ENCODE assay signal across 8 cellular contexts in genomic region chr4:184473515-184474260, GRCh38. TPM values are rescaled to one million over a fixed set of nuclear protein-coding genes. Genes with fewer than 3 reads are reported as not detected.
DNase-seq lines count a peak whose midpoint lies in the region; ATAC-seq and TF ChIP-seq lines count a peak whose summit lies in the region.

No MANE protein-coding gene starts in this region.

- CTCF ChIA-PET in A673 (lab: Charles Lee), result interaction anchor here (1.0 kb wide), 1 partner anchor 209 kb away, joined by 4 read pairs; no protein-coding TSS in a partner anchor

- TF ChIP-seq CTCF in A673 (conservative IDR thresholded peaks at IDR 0.05; ENCODE audit: low read depth, low read length) (no peak), lower lobe of right lung (IDR thresholded peaks at IDR 0.05) (no peak)

- H3K9ac ChIP-seq in duodenal mucosa (ENCODE audit: low read depth in 1 of 2, low read length in 2 of 2), result peak overlapping the region; percentile 98

- no TSS peak for BruUV-seq in A673 (replicated peaks; lab: Mats Ljungman, UMichigan)

- H3K27me3 ChIP-seq in A673 (replicated peaks; ENCODE audit: insufficient read depth, low read depth, low read length, poor library complexity) (no peaks in the 10 kb centered on the region), duodenal mucosa (ENCODE audit: control insufficient read depth in 1 of 2, insufficient read depth in 2 of 2, low read length in 2 of 2) (no peaks in the 10 kb centered on the region), lower lobe of right lung (ENCODE audit: low read depth) (no peaks in the 10 kb centered on the region)

- H3K4me3 ChIP-seq in A673 (ENCODE audit: low read depth, low read length, poor library complexity, severe bottlenecking) (peak overlapping the region; percentile 91), duodenal mucosa (ENCODE audit: low read depth in 1 of 2, low read length in 2 of 2) (peak overlapping the region; percentile 94 to 97), lower lobe of right lung (peak overlapping the region; percentile 86)

- POLR2A ChIA-PET in A673 (lab: Charles Lee; ENCODE audit: low non-redundant PET), result interaction anchor here (0.5 to 1.0 kb wide), 3 partner anchors 41 to 208 kb away, joined by 4 to 11 read pairs (median 11); no protein-coding TSS in a partner anchor

- ATAC-seq in GM18861 (IDR thresholded peaks at IDR 0.05; ENCODE audit: unreplicated experiment), result peak; percentile 0
- peak in 1 of 2 donors; percentile 13 for ATAC-seq in lower lobe of right lung
- ATAC-seq in GM21423 (IDR thresholded peaks at IDR 0.05; ENCODE audit: unreplicated experiment), result no peak

- peak; percentile 58 for DNase-seq in A673 (ENCODE audit: low spot score)
- peak; percentile 25 for DNase-seq in LoVo (ENCODE audit: low spot score)
- peak; percentile 30 to 41 for DNase-seq in activated CD4-positive, alpha-beta T cell treated with anti-CD3 and anti-CD28 coated beads, Interleukin-2, amount 50 U/mL, for 24 hours (ENCODE audit: low read depth in 1 of 2, low spot score in 1 of 2)
- DNase-seq in lower lobe of right lung, result peak; percentile 67
- peak; percentile 13 to 24 for DNase-seq in stimulated activated CD8-positive, alpha-beta memory T cell treated with anti-CD3 and anti-CD28 coated beads, Interleukin-2, amount 100 ng/mL, for 48 hours (ENCODE audit: low read depth in 2 of 2)

- H3K4me1 ChIP-seq in A673 (ENCODE audit: insufficient read depth, low read length, poor library complexity, severe bottlenecking) (peaks cover 8% of the 10 kb centered on the region), duodenal mucosa (ENCODE audit: control insufficient read depth in 1 of 2, insufficient read depth in 2 of 2, low read length in 2 of 2) (peaks cover 44 to 46% of the 10 kb centered on the region in 2 donors), lower lobe of right lung (peaks cover 66% of the 10 kb centered on the region)

- H3K9me3 ChIP-seq in A673 (ENCODE audit: low read depth, low read length, poor library complexity, severe bottlenecking) (no peaks in the 10 kb centered on the region), duodenal mucosa (ENCODE audit: control insufficient read depth in 1 of 2, low read length in 2 of 2) (no peaks in the 10 kb centered on the region), lower lobe of right lung (no peaks in the 10 kb centered on the region)

- no peaks in the 10 kb centered on the region for H3K36me3 ChIP-seq in A673 (ENCODE audit: insufficient read depth, low read length, poor library complexity, severe bottlenecking)
- peaks cover 0 to 11% of the 10 kb centered on the region in 2 donors for H3K36me3 ChIP-seq in duodenal mucosa (ENCODE audit: control insufficient read depth in 1 of 2, insufficient read depth in 2 of 2, low read length in 2 of 2)
- no peaks in the 10 kb centered on the region for H3K36me3 ChIP-seq in lower lobe of right lung

- intact Hi-C loops in A673 (cut with micrococcal nuclease; ENCODE audit: unreplicated experiment), result loop anchor here (1.0 to 2.0 kb wide), 4 partner anchors 65 to 206 kb away; partner anchors contain the start of genes CASP3 and PRIMPOL
- intact Hi-C loops in lower lobe of right lung (cut with DNase I), result no loop called here

- H3K27ac ChIP-seq in A673 (ENCODE audit: low read depth, low read length, poor library complexity, severe bottlenecking) (peak overlapping the region; percentile 91), duodenal mucosa (ENCODE audit: low read depth, low read length) (peak overlapping the region; percentile 97), lower lobe of right lung (peak overlapping the region; percentile 99)

RNA-seq across cellular contexts. Expression of gene IRF2, which starts 0.7 kb away (rescaled TPM):
- total RNA-seq in A673 (2021), result 27.5 and 28.2 TPM in 2 replicates
- total RNA-seq in lower lobe of right lung, result 53.3 TPM
